In the genomic region with DNA sequence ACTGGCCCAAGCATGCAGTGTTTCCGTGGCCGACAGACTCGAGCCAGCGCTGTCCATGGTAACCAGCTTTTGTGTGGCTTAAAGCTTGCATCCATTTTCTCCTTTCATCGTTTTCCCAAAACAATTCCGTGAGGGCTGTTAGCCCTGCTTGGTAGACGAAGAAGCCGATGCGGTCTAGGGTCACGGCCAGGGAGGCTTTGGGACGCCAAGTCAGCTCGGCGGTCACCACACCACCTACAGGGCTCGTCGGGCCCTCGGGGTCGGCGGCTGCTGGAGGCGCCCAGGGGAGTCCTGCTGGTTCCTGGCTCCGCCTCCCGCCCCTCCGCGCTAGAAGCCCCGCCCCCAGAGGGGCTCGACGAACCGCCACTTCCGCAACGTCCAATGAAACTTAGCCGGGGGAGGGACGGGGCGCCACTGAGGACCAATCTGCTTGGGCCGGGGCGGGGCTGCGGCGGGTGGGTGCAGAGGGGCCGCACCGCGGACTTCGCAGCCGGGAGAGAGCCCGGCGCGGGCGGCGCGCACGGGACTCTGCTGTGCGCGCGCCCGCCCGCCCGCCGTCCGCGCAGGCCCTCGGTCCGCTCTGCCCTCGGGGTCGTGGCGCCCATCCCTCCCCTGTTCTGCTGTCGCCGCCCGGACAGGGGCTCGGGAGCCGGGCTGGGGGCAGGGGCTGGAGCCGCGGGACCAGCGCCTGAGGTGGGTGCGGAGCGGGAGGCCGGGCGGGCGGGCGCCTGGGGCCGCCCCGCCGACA, we compare ENCODE assay signal across 1 cellular context.
A peak's percentile ranks its signal among the peaks of the same experiment; 100 is the strongest.
TF ChIP-seq lines count a peak whose summit lies in the region.

A gene with protein sequence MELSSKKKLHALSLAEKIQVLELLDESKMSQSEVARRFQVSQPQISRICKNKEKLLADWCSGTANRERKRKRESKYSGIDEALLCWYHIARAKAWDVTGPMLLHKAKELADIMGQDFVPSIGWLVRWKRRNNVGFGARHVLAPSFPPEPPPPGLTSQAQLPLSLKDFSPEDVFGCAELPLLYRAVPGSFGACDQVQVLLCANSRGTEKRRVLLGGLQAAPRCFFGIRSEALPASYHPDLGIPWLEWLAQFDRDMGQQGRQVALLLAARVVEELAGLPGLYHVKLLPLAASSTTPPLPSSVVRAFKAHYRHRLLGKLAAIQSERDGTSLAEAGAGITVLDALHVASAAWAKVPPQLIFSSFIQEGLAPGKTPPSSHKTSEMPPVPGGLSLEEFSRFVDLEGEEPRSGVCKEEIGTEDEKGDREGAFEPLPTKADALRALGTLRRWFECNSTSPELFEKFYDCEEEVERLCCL (plus strand): TSS at position 487 of the 748 bp plus-strand sequence. CDS start 1,058 bp downstream, outside the sequence.

TF ChIP-seq in WTC11, 78 proteins besides CTCF, POLR2A, EP300 and RAD21 (continued from another document):
- TF ChIP-seq AR (CRISPR knock-in tag; IDR thresholded peaks at IDR 0.05) (no peak), E2F5 (CRISPR knock-in tag; IDR thresholded peaks at IDR 0.05) (0 out of 2 replicates have a peak, but pooled peaks have one; percentile 67), ETV6 (CRISPR knock-in tag; IDR thresholded peaks at IDR 0.05) (peak; percentile 48; the same call in 1 of the 2 replicates)
TF ChIP-seq in WTC11: peak in this region for 23.
